8 cellular contexts compared by ENCODE assay signal in genomic region chr17:59754547-59754946, GRCh38. TPM values are rescaled to one million over a fixed set of nuclear protein-coding genes. Genes with fewer than 3 reads are reported as not detected.
A peak's percentile ranks its signal among the peaks of the same experiment; 100 is the strongest.
DNase-seq lines count a peak whose midpoint lies in the region; ATAC-seq, FAIRE-seq and TF ChIP-seq lines count a peak whose summit lies in the region.

No MANE protein-coding gene starts in this region.

- peak; percentile 42 to 97; a peak in 2 of 4 replicates for TF ChIP-seq EP300 in HepG2 (IDR thresholded peaks at IDR 0.05; ENCODE audit: low read depth in 2 of 2, low read length in 2 of 2)
- peak; percentile 94 for TF ChIP-seq EP300 in HepG2 (CRISPR knock-in tag; IDR thresholded peaks at IDR 0.05; ENCODE audit: borderline replicate concordance)

- no peak for TF ChIP-seq CTCF in AG04449 (IDR thresholded peaks at IDR 0.05; ENCODE audit: insufficient read depth, low read length, missing control alignments)
- TF ChIP-seq CTCF in HepG2 (CRISPR knock-in tag; IDR thresholded peaks at IDR 0.05), result no peak

- H3K4me2 ChIP-seq in HepG2 (ENCODE audit: low read depth, low read length), result peak overlapping the region; percentile 13

- peaks cover 8% of the 10 kb centered on the region for H3K79me2 ChIP-seq in HepG2 (ENCODE audit: insufficient read depth, low read length)

- peak; percentile 48; the same call in 2 of the 3 replicates for ATAC-seq in HepG2
- ATAC-seq in GM21576 (IDR thresholded peaks at IDR 0.05; ENCODE audit: unreplicated experiment), result no peak
- ATAC-seq in sciatic nerve, result no peak
- no peak for ATAC-seq in GM19351 (IDR thresholded peaks at IDR 0.05; ENCODE audit: unreplicated experiment)

- DNase-seq in AG04449 (ENCODE audit: low read depth, low spot score), result peak; percentile 92
- DNase-seq in HT-29 (ENCODE audit: low spot score), result peak; percentile 70
- DNase-seq in activated naive CD4-positive, alpha-beta T cell treated with anti-CD3 and anti-CD28 coated beads, Interleukin-2, amount 50 U/mL, for 16 hours, result peak; percentile 18
- peak; percentile 95 for DNase-seq in HepG2 (ENCODE audit: low spot score)
- DNase-seq in small intestine, result no peak
- DNase-seq in sciatic nerve (ENCODE audit: low spot score), result no peak

- POLR2A ChIA-PET in AG04449 (lab: Yijun Ruan, JAX), result interaction anchor here (0.6 to 6.2 kb wide), 11 partner anchors 8 to 253 kb away, joined by 3 to 449 read pairs (median 5); no protein-coding TSS in a partner anchor
- POLR2A ChIA-PET in HepG2 (lab: Yijun Ruan, JAX), result interaction anchor here (0.7 to 6.8 kb wide), 12 partner anchors 9 to 139 kb away, joined by 3 to 400 read pairs (median 8); partner anchors contain the start of genes PTRH2 and VMP1

- TF ChIP-seq RAD21 in HepG2 (CRISPR knock-in tag; IDR thresholded peaks at IDR 0.05), result no peak

- FAIRE-seq in HepG2 (lab: Jason Lieb, UNC), result no peak
- FAIRE-seq in small intestine (lab: Jason Lieb, UNC), result no peak

- in situ Hi-C loops in HepG2 (cut with HindIII; ENCODE audit: extremely low pct_ligation_motif_present, low pct_unique_long_range_greater_than_20kb), result no loop called here

- H4K20me1 ChIP-seq in HepG2 (ENCODE audit: insufficient read depth, low read length), result no peaks in the 10 kb centered on the region

- peaks cover 79% of the 10 kb centered on the region for H3K4me1 ChIP-seq in HepG2 (ENCODE audit: insufficient read depth, low read length)
- peaks cover 0 to 4% of the 10 kb centered on the region in 2 donors for H3K4me1 ChIP-seq in small intestine (ENCODE audit: control insufficient read depth in 2 of 2, insufficient read depth in 1 of 2, low read depth in 1 of 2, low read length in 1 of 2)

- peak overlapping the region; percentile 82 for H3K27ac ChIP-seq in HepG2 (ENCODE audit: extremely low read length, insufficient read depth, low read length)
- peak overlapping the region in 1 of 2 donors; percentile 74 for H3K27ac ChIP-seq in small intestine (ENCODE audit: low read depth in 1 of 2, low read length in 1 of 2)

- peak overlapping the region; percentile 55 for H3K9ac ChIP-seq in HepG2 (ENCODE audit: insufficient read depth, low read depth, low read length)

- no peak overlapping the region for H2AFZ ChIP-seq in HepG2 (ENCODE audit: low read length)

- TF ChIP-seq POLR2A in HepG2 (IDR thresholded peaks at IDR 0.05; ENCODE audit: insufficient read depth in 1 of 2, low read depth in 2 of 2, low read length in 2 of 2), result no peak

- H3K4me3 ChIP-seq in AG04449 (ENCODE audit: low read depth, low read length) (no peak overlapping the region), HepG2 (replicated peaks in 1 of 3; ENCODE audit: insufficient read depth in 1 of 3, low read depth in 2 of 3, low read length in 3 of 3) (no peak overlapping the region), small intestine (ENCODE audit: low read depth in 1 of 2, low read length in 2 of 2) (no peak overlapping the region)

- intact Hi-C loops in HepG2 (cut with micrococcal nuclease; ENCODE audit: unreplicated experiment), result loop anchor here (1.0 to 5.0 kb wide), 2 partner anchors 83 to 283 kb away; no protein-coding TSS in a partner anchor
- intact Hi-C loops in sciatic nerve (cut with DNase I), result no loop called here

- CTCF ChIA-PET in AG04449 (lab: Yijun Ruan, JAX), result interaction anchor here (0.9 to 5.4 kb wide), 10 partner anchors 9 to 84 kb away, joined by 3 to 48 read pairs (median 5); no protein-coding TSS in a partner anchor
- CTCF ChIA-PET in HepG2 (lab: Yijun Ruan, JAX; ENCODE audit: low intra/inter-chr PET ratio, low total read pairs), result interaction anchor here (1.7 to 4.0 kb wide), 5 partner anchors 75 to 105 kb away, joined by 3 to 30 read pairs (median 15); no protein-coding TSS in a partner anchor

- H3K27me3 ChIP-seq in HepG2 (ENCODE audit: control insufficient read depth in 1 of 2, insufficient read depth in 2 of 2, low read length in 2 of 2) (no peaks in the 10 kb centered on the region), small intestine (ENCODE audit: control insufficient read depth in 2 of 2, insufficient read depth in 2 of 2, low read length in 2 of 2) (no peaks in the 10 kb centered on the region)

- H3K9me3 ChIP-seq in HepG2 (ENCODE audit: low read length) (no peaks in the 10 kb centered on the region), small intestine (ENCODE audit: control insufficient read depth, low read depth) (no peaks in the 10 kb centered on the region)

- BruUV-seq in HepG2 (replicated peaks; lab: Mats Ljungman, UMichigan), result no TSS peak

- H3K36me3 ChIP-seq in HepG2 (replicated peaks in 1 of 2; ENCODE audit: control insufficient read depth in 1 of 2, insufficient read depth in 2 of 2, low read length in 2 of 2) (peaks cover 0 to 13% of the 10 kb centered on the region in 2 experiments; a peak in 2 of 5 replicates), small intestine (ENCODE audit: control insufficient read depth in 2 of 2, insufficient read depth in 2 of 2, low read length in 2 of 2) (peaks cover 2 to 6% of the 10 kb centered on the region in 2 donors)

TF ChIP-seq in HepG2, 621 proteins besides CTCF, POLR2A, EP300 and RAD21 (continues in another document):
- TF ChIP-seq MAFK (conservative IDR thresholded peaks at IDR 0.05 in 1 of 2, IDR thresholded peaks at IDR 0.05 in 1 of 2; ENCODE audit: low read length in 2 of 2) (no peak), ZMYM2 (CRISPR knock-in tag; IDR thresholded peaks at IDR 0.05) (no peak), PITX1 (CRISPR knock-in tag; IDR thresholded peaks at IDR 0.05) (no peak), SP1 (IDR thresholded peaks at IDR 0.05) (no peak), SP1 (CRISPR knock-in tag; IDR thresholded peaks at IDR 0.05) (no peak), GATAD2A (CRISPR knock-in tag; IDR thresholded peaks at IDR 0.05) (peak; percentile 97), REL (CRISPR knock-in tag; conservative IDR thresholded peaks at IDR 0.05) (no peak)

RNA-seq across cellular contexts. Expression of gene VMP1, which starts 47.1 kb away (rescaled TPM):
- total RNA-seq in HT-29 (2014; rRNA removed; shearing (Covaris generic)), result 194 and 223 TPM in 2 replicates
- total RNA-seq in HepG2 (2016; rRNA removed; fragmentation: Illumina TruSeq; extraction: Trizol), result 80.3 and 186 TPM in 2 replicates
- 81.7 and 81.9 TPM in 2 replicates for total RNA-seq in HepG2 (2016; cell fraction: cytosol; rRNA removed; fragmentation: Illumina TruSeq; extraction: Trizol; ENCODE audit: low read depth)
- 87.6 and 200 TPM in 2 replicates for total RNA-seq in HepG2 (2016; cell fraction: insoluble cytoplasmic fraction; rRNA removed; fragmentation: Illumina TruSeq; extraction: Trizol)
- 64.7 and 72.7 TPM in 2 replicates for total RNA-seq in HepG2 (2016; cell fraction: membrane; rRNA removed; fragmentation: Illumina TruSeq; extraction: Trizol)
- total RNA-seq in HepG2 (2016; cell fraction: nucleus; rRNA removed; fragmentation: Illumina TruSeq; extraction: Trizol), result 414 and 436 TPM in 2 replicates
- 262 and 271 TPM in 2 replicates for polyA plus RNA-seq in HepG2 (2011; rRNA removed)
- 66.8 and 107 TPM in 2 replicates for polyA plus RNA-seq in HepG2 (2011; cell fraction: cytosol; rRNA removed)
- 244 and 352 TPM in 2 replicates for polyA plus RNA-seq in HepG2 (2011; cell fraction: nucleus; rRNA removed)
- polyA plus RNA-seq in HepG2 (2012), result 151 and 169 TPM in 2 replicates
- 21.0 and 21.9 TPM in 2 replicates for polyA plus RNA-seq in HepG2 (2016; cell fraction: cytosol; fragmentation: Illumina TruSeq; extraction: Trizol; ENCODE audit: low read depth)
- polyA plus RNA-seq in HepG2 (2016; cell fraction: insoluble cytoplasmic fraction; fragmentation: Illumina TruSeq; extraction: Trizol; ENCODE audit: low read depth), result 78.4 and 81.5 TPM in 2 replicates
- 34.4 and 38.6 TPM in 2 replicates for polyA plus RNA-seq in HepG2 (2016; cell fraction: membrane; fragmentation: Illumina TruSeq; extraction: Trizol; ENCODE audit: low read depth)
- polyA plus RNA-seq in HepG2 (2016; cell fraction: nucleus; fragmentation: Illumina TruSeq; extraction: Trizol; ENCODE audit: insufficient read depth, low read depth), result 277 and 292 TPM in 2 replicates
- polyA minus RNA-seq in HepG2 (2011; rRNA and poly(A)+ RNA removed; ENCODE audit: low replicate concordance), result 294 and 406 TPM in 2 replicates
- polyA minus RNA-seq in HepG2 (2011; cell fraction: cytosol; rRNA and poly(A)+ RNA removed), result 134 and 182 TPM in 2 replicates
- 788 and 1,143 TPM in 2 replicates for polyA minus RNA-seq in HepG2 (2011; cell fraction: nucleus; rRNA and poly(A)+ RNA removed)
- 100 to 1,000 TPM in 1 of 3 donors, 10 to 100 TPM in 2; 62.1 to 110 (median 84.3) TPM for polyA plus RNA-seq in small intestine
- 236 TPM for total RNA-seq in sciatic nerve

RNA-seq across cellular contexts. Expression of gene PTRH2, which starts 47.3 kb away (rescaled TPM):
- 36.4 and 38.9 TPM in 2 replicates for total RNA-seq in HT-29 (2014; rRNA removed; shearing (Covaris generic))
- total RNA-seq in HepG2 (2016; rRNA removed; fragmentation: Illumina TruSeq; extraction: Trizol) (48.7 and 67.7 TPM in 2 replicates), sciatic nerve (22.0 TPM)
- total RNA-seq in HepG2 (2016; cell fraction: cytosol; rRNA removed; fragmentation: Illumina TruSeq; extraction: Trizol; ENCODE audit: low read depth), result 24.5 and 30.9 TPM in 2 replicates
- 43.2 and 68.2 TPM in 2 replicates for total RNA-seq in HepG2 (2016; cell fraction: insoluble cytoplasmic fraction; rRNA removed; fragmentation: Illumina TruSeq; extraction: Trizol)
- 26.1 and 28.8 TPM in 2 replicates for total RNA-seq in HepG2 (2016; cell fraction: membrane; rRNA removed; fragmentation: Illumina TruSeq; extraction: Trizol)
- 57.2 and 59.6 TPM in 2 replicates for total RNA-seq in HepG2 (2016; cell fraction: nucleus; rRNA removed; fragmentation: Illumina TruSeq; extraction: Trizol)
- polyA plus RNA-seq in HepG2 (2011; rRNA removed) (73.6 and 83.3 TPM in 2 replicates), small intestine (10 to 100 TPM in 2 of 3 donors, 1 to 10 TPM in 1; 8.6 to 29.9 (median 14.5) TPM)
- 52.4 and 80.1 TPM in 2 replicates for polyA plus RNA-seq in HepG2 (2011; cell fraction: cytosol; rRNA removed)
- 24.3 and 32.5 TPM in 2 replicates for polyA plus RNA-seq in HepG2 (2011; cell fraction: nucleus; rRNA removed)
- polyA plus RNA-seq in HepG2 (2012), result 61.8 and 70.1 TPM in 2 replicates
- polyA plus RNA-seq in HepG2 (2016; cell fraction: cytosol; fragmentation: Illumina TruSeq; extraction: Trizol; ENCODE audit: low read depth), result 19.3 and 20.0 TPM in 2 replicates
- polyA plus RNA-seq in HepG2 (2016; cell fraction: insoluble cytoplasmic fraction; fragmentation: Illumina TruSeq; extraction: Trizol; ENCODE audit: low read depth), result 49.4 and 52.0 TPM in 2 replicates
- polyA plus RNA-seq in HepG2 (2016; cell fraction: membrane; fragmentation: Illumina TruSeq; extraction: Trizol; ENCODE audit: low read depth), result 19.4 and 21.2 TPM in 2 replicates
- 111 and 117 TPM in 2 replicates for polyA plus RNA-seq in HepG2 (2016; cell fraction: nucleus; fragmentation: Illumina TruSeq; extraction: Trizol; ENCODE audit: insufficient read depth, low read depth)
- polyA minus RNA-seq in HepG2 (2011; rRNA and poly(A)+ RNA removed; ENCODE audit: low replicate concordance), result 40.8 and 45.5 TPM in 2 replicates
- polyA minus RNA-seq in HepG2 (2011; cell fraction: cytosol; rRNA and poly(A)+ RNA removed), result 17.2 and 20.3 TPM in 2 replicates
- 31.4 and 37.7 TPM in 2 replicates for polyA minus RNA-seq in HepG2 (2011; cell fraction: nucleus; rRNA and poly(A)+ RNA removed)

Comparison
In these comparisons a context has a peak if more than half of its experiments do, and no peak if none do; other contexts are left out.
1. DNase-seq: peak in AG04449 (single experiment), HT-29 (single experiment), activated naive CD4-positive, alpha-beta T cell treated with anti-CD3 and anti-CD28 coated beads, Interleukin-2, amount 50 U/mL, for 16 hours (single experiment) and HepG2 (single experiment); none in small intestine (single experiment) and sciatic nerve (single experiment).